ENCODE assay signal across 11 cellular contexts in the genomic region with DNA sequence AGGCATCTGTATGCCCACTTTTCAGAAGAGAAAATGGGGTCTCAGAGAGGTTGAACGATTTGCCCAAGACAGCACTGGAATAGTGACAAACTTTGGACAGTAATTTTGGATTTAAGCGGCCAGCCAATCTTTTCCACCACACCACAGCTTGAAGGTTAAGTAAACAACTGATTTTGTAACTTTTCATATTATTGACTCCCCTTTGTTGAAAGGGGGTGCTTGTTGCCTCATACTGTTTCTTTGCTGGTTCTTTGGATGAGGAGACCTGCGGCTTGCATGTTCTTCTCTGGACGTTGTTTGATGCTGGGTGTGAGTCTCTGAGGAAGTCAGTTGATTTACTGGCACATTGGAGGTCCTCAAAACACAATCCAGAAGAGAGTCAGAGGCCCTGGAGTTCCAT.
"Had no signal": no experiment of that assay in that cellular context is flagged by ENCODE, and none has a peak within 500 bp of the region (broad histone marks: within the 10 kb centered on the region; RNA-seq: fewer than 3 reads in every experiment).

No MANE protein-coding gene starts in this region.

- H3K9me3 ChIP-seq: HAP-1 had no signal

- H3K9ac ChIP-seq: GM23248 had no signal

- H2AFZ ChIP-seq: GM23248, GM23338 had no signal

- H3K4me2 ChIP-seq: GM23338 had no signal

- FAIRE-seq: H1, H54 had no signal

- H3K4me1 Mint-ChIP-seq: GM23338 had no signal

- ATAC-seq: GM23338, HCT116 had no signal

- H3K36me3 ChIP-seq: HAP-1 had no signal

- H3K4me3 ChIP-seq: GM23248, GM23338, HAP-1 had no signal

- DNase-seq: GM23248, GOT3, H7, H9, HCEC 1CT, HFFc6 had no signal

- H3K9me3 Mint-ChIP-seq: GM23338, H9 had no signal

- H3K27ac ChIP-seq: GM23248 had no signal

- H3K4me1 ChIP-seq: HAP-1 had no signal

- H3K27ac Mint-ChIP-seq: GM23338, H9, HFFc6 had no signal

- H3K4me3 Mint-ChIP-seq: GM23338, H9, HFFc6 had no signal
